Comparison of ENCODE assay signal across 9 cellular contexts in the genomic region with DNA sequence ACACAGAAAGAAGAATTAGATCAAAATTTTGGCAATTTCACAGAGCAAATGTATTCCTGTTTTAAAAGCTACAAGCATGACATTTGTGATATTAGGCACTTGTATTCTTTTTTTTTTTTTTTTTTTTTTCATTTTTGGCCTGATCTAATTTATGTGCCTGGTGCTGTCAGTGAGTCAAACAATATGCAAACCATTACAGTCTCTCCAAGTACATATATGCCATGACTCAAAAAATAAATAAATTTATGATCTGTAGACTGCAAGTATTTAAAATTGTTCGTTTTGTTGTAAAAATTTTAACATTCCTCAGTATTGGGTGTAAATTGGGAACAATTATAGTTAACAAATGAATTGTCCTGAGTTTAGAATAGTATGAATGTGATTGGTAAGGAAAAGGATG. TPM values are rescaled to one million over a fixed set of nuclear protein-coding genes. Genes with fewer than 3 reads are reported as not detected.
"Had no signal": no experiment of that assay in that cellular context is flagged by ENCODE, and none has a peak within 500 bp of the region (broad histone marks: within the 10 kb centered on the region; RNA-seq: fewer than 3 reads in every experiment).

No MANE protein-coding gene starts in this region.

- H3K36me3 ChIP-seq: HAP-1 had no signal

- H3K9me3 ChIP-seq: HAP-1 had no signal

- ATAC-seq: GM23338, HCT116 had no signal

- H3K4me2 ChIP-seq: GM23338 had no signal

- H2AFZ ChIP-seq: GM23248, GM23338 had no signal

- H3K4me3 ChIP-seq: GM23248, GM23338, HAP-1 had no signal

- H3K9ac ChIP-seq: GM23248 had no signal

- DNase-seq: GM23248, GOT3, H7, H9, HFFc6 had no signal

- H3K27ac ChIP-seq: GM23248 had no signal

- H3K4me1 ChIP-seq: HAP-1 had no signal

RNA-seq across cellular contexts. Expression of gene CDH9, which starts 51.4 kb away (rescaled TPM):
- total RNA-seq: GM23248, H4, HFFc6 had no signal
